ENCODE assay signal across 21 cellular contexts in genomic region chr5:95916687-95917085, GRCh38. TPM values are rescaled to one million over a fixed set of nuclear protein-coding genes. Genes with fewer than 3 reads are reported as not detected.
DNase-seq lines count a peak whose midpoint lies in the region; ATAC-seq and TF ChIP-seq lines count a peak whose summit lies in the region.
"Had no signal": no experiment of that assay in that cellular context is flagged by ENCODE, and none has a peak within 500 bp of the region (broad histone marks: within the 10 kb centered on the region; RNA-seq: fewer than 3 reads in every experiment).

No MANE protein-coding gene starts in this region.

- TF ChIP-seq CTCF in IMR-90 (conservative IDR thresholded peaks at IDR 0.05; ENCODE audit: low read depth, low read length), result no peak
- no peak for TF ChIP-seq CTCF in testis (IDR thresholded peaks at IDR 0.05)

- H2BK20ac ChIP-seq in IMR-90 (ENCODE audit: low read depth, low read length), result no peak overlapping the region

- peaks cover 7 to 19% of the 10 kb centered on the region in 2 donors for H3K36me3 Mint-ChIP-seq in activated naive CD4-positive, alpha-beta T cell treated with anti-CD3 and anti-CD28 coated beads, Interleukin-2, amount 50 U/mL, for 72 hours
- peaks cover 2% of the 10 kb centered on the region for H3K36me3 Mint-ChIP-seq in activated naive CD4-positive, alpha-beta T cell treated with anti-CD3 and anti-CD28 coated beads, Interleukin-2, amount 10 ng/mL, durations not matched to agents 7 days and 5 days
- H3K36me3 Mint-ChIP-seq: neural progenitor cell had no signal

- no peak for TF ChIP-seq RAD21 in IMR-90 (IDR thresholded peaks at IDR 0.05; ENCODE audit: low read length)

- H3K27ac ChIP-seq in IMR-90 (ENCODE audit: insufficient read depth, low read length), result no peak overlapping the region; the same call in 1 of the 2 replicates
- H3K27ac ChIP-seq in iPS-20b (ENCODE audit: low read length), result no peak overlapping the region
- H3K27ac ChIP-seq in testis, result peak overlapping the region; percentile 51 to 61
- H3K27ac ChIP-seq: neural progenitor cell, Peyer's patch had no signal

- H2BK120ac ChIP-seq in IMR-90 (ENCODE audit: low read depth, low read length), result no peak overlapping the region

- no peak for DNase-seq in activated naive CD4-positive, alpha-beta T cell treated with anti-CD3 and anti-CD28 coated beads, Interleukin-2, amount 50 U/mL, for 72 hours (ENCODE audit: low spot score in 2 of 2)
- no peak for DNase-seq in activated naive CD4-positive, alpha-beta T cell treated with anti-CD3 and anti-CD28 coated beads, Interleukin-2, amount 10 ng/mL, durations not matched to agents 7 days and 5 days
- DNase-seq in IMR-90, result no peak
- no peak for DNase-seq in testis
- no peak for DNase-seq in NCI-H82 treated with DMSO at 0.1 percent for 48 hours (lab: John Stamatoyannopoulos, UW; ENCODE audit: unreplicated experiment)
- DNase-seq: ACHN; activated CD4-positive, alpha-beta T cell treated with anti-CD3 and anti-CD28 coated beads, Interleukin-2, amount 50 U/mL, for 1 hour; activated naive CD4-positive, alpha-beta T cell treated with anti-CD3 and anti-CD28 coated beads for 36 hours; CD4-positive, alpha-beta memory T cell; foreskin melanocyte; Karpas-422; NCI-H1436 treated with DMSO at 0.1 percent for 48 hours; NCI-H82; Peyer's patch; stimulated activated CD4-positive, alpha-beta T cell treated with anti-CD3 and anti-CD28 coated beads, Interleukin-12 subunit alpha, Interleukin-12 subunit beta, amount 100 ng/mL, for 4 hours had no signal

- H3K27ac Mint-ChIP-seq in activated naive CD4-positive, alpha-beta T cell treated with anti-CD3 and anti-CD28 coated beads, Interleukin-2, amount 50 U/mL, for 72 hours, result peak overlapping the region; percentile 9 to 37
- H3K27ac Mint-ChIP-seq in activated naive CD4-positive, alpha-beta T cell treated with anti-CD3 and anti-CD28 coated beads, Interleukin-2, amount 10 ng/mL, durations not matched to agents 7 days and 5 days, result no peak overlapping the region
- H3K27ac Mint-ChIP-seq: activated naive CD4-positive, alpha-beta T cell treated with anti-CD3 and anti-CD28 coated beads for 36 hours; mesothelial cell of epicardium had no signal

- H4K20me1 ChIP-seq in IMR-90 (ENCODE audit: insufficient read depth, low read length), result peaks cover 81% of the 10 kb centered on the region

- peaks cover 49% of the 10 kb centered on the region for H3K36me3 ChIP-seq in IMR-90 (ENCODE audit: control insufficient read depth, insufficient read depth, low read length)
- no peaks in the 10 kb centered on the region for H3K36me3 ChIP-seq in iPS-20b (ENCODE audit: insufficient read depth, low read depth, low read length)
- H3K36me3 ChIP-seq in testis (ENCODE audit: low read depth, missing control alignments), result no peaks in the 10 kb centered on the region
- H3K36me3 ChIP-seq: neural progenitor cell, Peyer's patch had no signal

- H2AK9ac ChIP-seq in IMR-90 (replicated peaks; ENCODE audit: low read depth, low read length, poor library complexity), result no peak overlapping the region

- no peak overlapping the region for H2BK15ac ChIP-seq in IMR-90 (ENCODE audit: low read depth, low read length)

- peak overlapping the region; percentile 55; the same call in 1 of the 2 replicates for H3K23ac ChIP-seq in IMR-90 (ENCODE audit: low read depth, low read length)

- peaks cover 21% of the 10 kb centered on the region for H3K9me1 ChIP-seq in IMR-90 (ENCODE audit: insufficient read depth, low read length)

- no peak overlapping the region for H2AK5ac ChIP-seq in IMR-90 (ENCODE audit: low read depth, low read length)

- peaks cover 21% of the 10 kb centered on the region for H3K4me1 ChIP-seq in IMR-90 (ENCODE audit: control insufficient read depth, insufficient read depth, low read length)
- peaks cover 11% of the 10 kb centered on the region for H3K4me1 ChIP-seq in iPS-20b (ENCODE audit: insufficient read depth, low read length)
- H3K4me1 ChIP-seq in testis, result peaks cover 41% of the 10 kb centered on the region
- H3K4me1 ChIP-seq: Peyer's patch had no signal

- no CpG with 5 or more reads among the region's 4 CpGs for WGBS in IMR-90 (ENCODE audit: extremely low coverage in 2 of 2, insufficient read length in 1 of 2), 2 experiments
- 90 to 93% methylated on average over 4 of the region's 4 CpGs for WGBS in testis, 2 donors

- in situ Hi-C loops in IMR-90 (cut with MboI; ENCODE audit: low sequenced_read_pairs), result no loop called here

- H3K56ac ChIP-seq in IMR-90 (ENCODE audit: extremely low read depth, insufficient read depth, low read length), result no peak overlapping the region

- no peaks in the 10 kb centered on the region for H3K9me3 Mint-ChIP-seq in activated naive CD4-positive, alpha-beta T cell treated with anti-CD3 and anti-CD28 coated beads, Interleukin-2, amount 50 U/mL, for 72 hours
- no peaks in the 10 kb centered on the region for H3K9me3 Mint-ChIP-seq in activated naive CD4-positive, alpha-beta T cell treated with anti-CD3 and anti-CD28 coated beads, Interleukin-2, amount 10 ng/mL, durations not matched to agents 7 days and 5 days
- H3K9me3 Mint-ChIP-seq: activated naive CD4-positive, alpha-beta T cell treated with anti-CD3 and anti-CD28 coated beads for 36 hours; CD4-positive, alpha-beta memory T cell; mesothelial cell of epicardium; neural progenitor cell had no signal

- H2BK5ac ChIP-seq in IMR-90 (ENCODE audit: low read depth, low read length, poor library complexity, severe bottlenecking), result peak overlapping the region; percentile 75

- H3K18ac ChIP-seq in IMR-90 (ENCODE audit: low read depth, low read length), result no peak overlapping the region; the same call in 1 of the 2 replicates

- H3K4ac ChIP-seq in IMR-90 (ENCODE audit: low read depth, low read length), result no peak overlapping the region

- no peak overlapping the region for H3K4me3 Mint-ChIP-seq in activated naive CD4-positive, alpha-beta T cell treated with anti-CD3 and anti-CD28 coated beads, Interleukin-2, amount 10 ng/mL, durations not matched to agents 7 days and 5 days
- H3K4me3 Mint-ChIP-seq: activated naive CD4-positive, alpha-beta T cell treated with anti-CD3 and anti-CD28 coated beads for 36 hours; CD4-positive, alpha-beta memory T cell; mesothelial cell of epicardium; neural progenitor cell had no signal

- H3K27me3 ChIP-seq in IMR-90 (ENCODE audit: control insufficient read depth, insufficient read depth, low read length) (no peaks in the 10 kb centered on the region), iPS-20b (ENCODE audit: insufficient read depth, low read length) (no peaks in the 10 kb centered on the region), testis (no peaks in the 10 kb centered on the region)
- H3K27me3 ChIP-seq: neural progenitor cell, Peyer's patch, tibial nerve had no signal

- TF ChIP-seq POLR2A in IMR-90 (IDR thresholded peaks at IDR 0.05; ENCODE audit: low read depth, low read length) (no peak), testis (IDR thresholded peaks at IDR 0.05) (no peak)

- H3K14ac ChIP-seq in IMR-90 (replicated peaks; ENCODE audit: low read depth, low read length), result no peak overlapping the region

- H3K9me3 ChIP-seq in IMR-90 (ENCODE audit: control insufficient read depth, insufficient read depth, low read length) (no peaks in the 10 kb centered on the region), iPS-20b (ENCODE audit: insufficient read depth, low read depth, low read length) (no peaks in the 10 kb centered on the region), testis (no peaks in the 10 kb centered on the region)
- H3K9me3 ChIP-seq: Peyer's patch, tibial nerve had no signal

- no peaks in the 10 kb centered on the region for H3K27me3 Mint-ChIP-seq in activated naive CD4-positive, alpha-beta T cell treated with anti-CD3 and anti-CD28 coated beads, Interleukin-2, amount 10 ng/mL, durations not matched to agents 7 days and 5 days
- H3K27me3 Mint-ChIP-seq: CD4-positive, alpha-beta memory T cell had no signal

- H3K9ac ChIP-seq in IMR-90 (ENCODE audit: low read depth, low read length) (no peak overlapping the region), iPS-20b (ENCODE audit: low read depth, low read length) (peak overlapping the region; percentile 11; the same call in 1 of the 2 replicates)
- H3K9ac ChIP-seq: neural progenitor cell had no signal

- intact Hi-C loops in IMR-90 (cut with micrococcal nuclease), result no loop called here
- intact Hi-C loops in testis (cut with DNase I; ENCODE audit: low total_unique reads), result no loop called here

- peak overlapping the region; percentile 18; the same call in 1 of the 2 replicates for H3K4me2 ChIP-seq in IMR-90 (ENCODE audit: low read depth, low read length)
- H3K4me2 ChIP-seq: neural progenitor cell had no signal

- H3K79me1 ChIP-seq in IMR-90 (ENCODE audit: low read depth in 1 of 2, low read length in 2 of 2), result peaks cover 16 to 74% of the 10 kb centered on the region in 2 experiments

- H2AFZ ChIP-seq in IMR-90 (replicated peaks; ENCODE audit: low read length, poor library complexity), result no peak overlapping the region
- H2AFZ ChIP-seq: neural progenitor cell had no signal

- no peak for ATAC-seq in activated naive CD4-positive, alpha-beta T cell treated with anti-CD3 and anti-CD28 coated beads, Interleukin-2, amount 50 U/mL, for 72 hours
- ATAC-seq in IMR-90 (ENCODE audit: low read depth) (no peak), GM19397 (IDR thresholded peaks at IDR 0.05; ENCODE audit: unreplicated experiment) (no peak), HG03039 (IDR thresholded peaks at IDR 0.05; ENCODE audit: unreplicated experiment) (no peak)

- no peak overlapping the region; a peak in 1 of 4 replicates for H4K8ac ChIP-seq in IMR-90 (ENCODE audit: low read depth in 2 of 2, low read length in 2 of 2)

- H3K4me1 Mint-ChIP-seq in activated naive CD4-positive, alpha-beta T cell treated with anti-CD3 and anti-CD28 coated beads, Interleukin-2, amount 10 ng/mL, durations not matched to agents 7 days and 5 days, result peaks cover 11% of the 10 kb centered on the region

- BruUV-seq in IMR-90 (replicated peaks; lab: Mats Ljungman, UMichigan), result no TSS peak

- dilution Hi-C loops in IMR-90 (cut with HindIII; ENCODE audit: low sequenced_read_pairs, unreplicated experiment), result no loop called here

- no peak overlapping the region for H3K4me3 ChIP-seq in IMR-90 (ENCODE audit: insufficient read depth, low read depth, low read length)
- no peak overlapping the region for H3K4me3 ChIP-seq in iPS-20b (ENCODE audit: low read length)
- H3K4me3 ChIP-seq in testis, result no peak overlapping the region
- H3K4me3 ChIP-seq: neural progenitor cell, Peyer's patch, tibial nerve had no signal

- H4K91ac ChIP-seq in IMR-90 (ENCODE audit: insufficient read depth, low read depth, low read length), result no peak overlapping the region

- POLR2A ChIA-PET in IMR-90 (lab: Charles Lee; ENCODE audit: unreplicated experiment), result no interaction called here

- H4K5ac ChIP-seq in IMR-90 (ENCODE audit: low read depth, low read length), result no peak overlapping the region

- CTCF ChIA-PET in activated naive CD4-positive, alpha-beta T cell treated with anti-CD3 and anti-CD28 coated beads, Interleukin-2, amount 10 ng/mL, durations not matched to agents 7 days and 5 days (lab: Charles Lee), result interaction anchor here (1.1 kb wide), 1 partner anchor 13 kb away, joined by 3 read pairs; no protein-coding TSS in a partner anchor
- CTCF ChIA-PET in IMR-90 (lab: Yijun Ruan, JAX), result no interaction called here

RNA-seq across cellular contexts. Expression of gene ELL2, which starts 45.0 kb away (rescaled TPM):
- total RNA-seq in activated naive CD4-positive, alpha-beta T cell treated with anti-CD3 and anti-CD28 coated beads, Interleukin-2, amount 50 U/mL, for 72 hours, result 100 to 1,000 TPM in 1 of 2 donors, 10 to 100 TPM in 1; 41.1 to 110 TPM
- total RNA-seq in IMR-90 (2012; rRNA removed) (92.5 and 137 TPM in 2 replicates), testis (10 to 100 TPM; 78.9 to 87.3 TPM)
- polyA plus RNA-seq in IMR-90 (2012; rRNA removed) (52.4 and 61.4 TPM in 2 replicates), testis (ENCODE audit: insufficient read depth, low read depth, low replicate concordance) (32.1 TPM)
- polyA plus RNA-seq in IMR-90 (2012; cell fraction: cytosol; rRNA removed), result 16.4 and 21.9 TPM in 2 replicates
- polyA plus RNA-seq in IMR-90 (2012; cell fraction: nucleus; rRNA removed; ENCODE audit: low replicate concordance), result 23.4 and 161 TPM in 2 replicates

Comparison
In these comparisons a context has a peak if more than half of its experiments do, and no peak if none do; other contexts are left out.
1. H3K27ac ChIP-seq: peak in testis (2 of 2); none in IMR-90 (single experiment) and iPS-20b (single experiment).